8 cellular contexts compared by ENCODE assay signal in the genomic region with DNA sequence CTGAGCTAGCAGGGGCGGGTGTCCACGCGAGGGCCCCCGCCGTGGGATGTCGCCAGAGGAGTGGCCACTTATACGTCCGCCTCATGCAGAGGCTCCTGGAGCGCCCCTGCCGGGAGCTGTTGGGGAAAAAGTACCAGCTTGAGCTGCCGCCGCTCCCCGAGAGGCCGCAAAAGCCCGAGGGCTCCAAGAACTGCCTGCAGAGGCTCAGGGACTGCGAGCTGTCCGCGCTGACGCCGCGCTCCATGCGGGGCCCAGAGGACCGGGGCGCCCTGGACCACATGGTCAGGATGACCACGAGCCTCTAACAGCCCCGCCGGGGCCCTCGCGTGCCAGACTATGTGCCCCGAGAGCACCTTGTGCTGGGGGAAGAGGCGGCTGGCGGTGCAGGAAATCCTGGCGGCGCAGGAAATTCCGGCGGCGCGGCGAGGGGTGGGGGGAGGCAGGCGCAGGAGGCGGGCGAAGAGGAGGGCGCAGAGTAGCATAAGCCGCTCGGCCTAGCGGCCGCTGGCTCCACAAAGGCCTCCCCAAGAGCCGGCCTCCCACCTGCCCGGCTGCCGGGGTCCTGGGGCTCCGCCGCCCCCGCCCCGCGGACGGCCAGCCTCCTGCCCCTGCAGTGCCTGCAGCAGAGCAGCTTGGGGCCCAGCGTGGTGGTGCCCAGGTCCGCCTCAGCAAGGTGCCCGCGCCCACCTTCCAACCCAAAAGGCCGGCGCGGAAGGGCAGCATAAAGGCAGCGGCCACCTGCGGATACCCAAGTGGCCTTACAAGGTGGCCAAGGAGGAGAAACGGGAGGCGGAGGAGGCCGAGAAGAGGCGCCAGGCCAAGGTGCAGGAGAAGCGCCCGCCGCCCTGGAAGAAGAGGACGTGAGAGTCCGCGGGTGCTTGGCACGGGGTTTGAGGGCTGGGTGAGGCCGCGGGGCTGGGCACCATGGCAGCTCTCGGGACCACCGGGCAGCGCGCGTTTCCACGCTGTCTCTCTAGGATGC. TPM values are rescaled to one million over a fixed set of nuclear protein-coding genes. Genes with fewer than 3 reads are reported as not detected.
DNase-seq lines count a peak whose midpoint lies in the region; ATAC-seq, FAIRE-seq and TF ChIP-seq lines count a peak whose summit lies in the region.

No MANE protein-coding gene starts in this region.

- TF ChIP-seq POLR2A in GM12891 (IDR thresholded peaks at IDR 0.05; ENCODE audit: low read depth, low read length) = peak; percentile 59

- H3K4me1 ChIP-seq in upper lobe of right lung = peaks cover 4% of the 10 kb centered on the region

- intact Hi-C loops in activated T-helper 1 cell treated with anti-CD3 and anti-CD28 coated beads, Interleukin-12 subunit alpha, Interleukin-12 subunit beta, Interleukin-2, Interleukin-4 antibody, amounts not matched to agents 30 ng/mL and 10 ng/mL and 1 ng/mL, durations not matched to agents 14 hours and 24 hours and 36 hours (cut with micrococcal nuclease) = loop anchor here (2.0 kb wide), 1 partner anchor 14 kb away; no protein-coding TSS in a partner anchor
- intact Hi-C loops in upper lobe of right lung (cut with DNase I) = no loop called here

- no peaks in the 10 kb centered on the region for H3K27me3 ChIP-seq in upper lobe of right lung

- FAIRE-seq in GM12891 (lab: Jason Lieb, UNC) = no peak

- peak overlapping the region; percentile 92 for H3K27ac Mint-ChIP-seq in activated T-helper 1 cell treated with anti-CD3 and anti-CD28 coated beads, Interleukin-12 subunit alpha, Interleukin-12 subunit beta, Interleukin-2, Interleukin-4 antibody, amounts not matched to agents 30 ng/mL and 10 ng/mL and 1 ng/mL, durations not matched to agents 14 hours and 24 hours and 36 hours

- H3K9me3 ChIP-seq in upper lobe of right lung = no peaks in the 10 kb centered on the region

- ATAC-seq in HG02870 (IDR thresholded peaks at IDR 0.05; ENCODE audit: unreplicated experiment) (peak; percentile 48), upper lobe of right lung (peak; percentile 94)

- peaks cover 37% of the 10 kb centered on the region for H3K36me3 Mint-ChIP-seq in activated T-helper 1 cell treated with anti-CD3 and anti-CD28 coated beads, Interleukin-12 subunit alpha, Interleukin-12 subunit beta, Interleukin-2, Interleukin-4 antibody, amounts not matched to agents 30 ng/mL and 10 ng/mL and 1 ng/mL, durations not matched to agents 14 hours and 24 hours and 36 hours (ENCODE audit: low read depth)

- peaks cover 31% of the 10 kb centered on the region for H3K4me1 Mint-ChIP-seq in activated T-helper 1 cell treated with anti-CD3 and anti-CD28 coated beads, Interleukin-12 subunit alpha, Interleukin-12 subunit beta, Interleukin-2, Interleukin-4 antibody, amounts not matched to agents 30 ng/mL and 10 ng/mL and 1 ng/mL, durations not matched to agents 14 hours and 24 hours and 36 hours (ENCODE audit: low read depth)

- peaks cover 7% of the 10 kb centered on the region for H3K27me3 Mint-ChIP-seq in activated T-helper 1 cell treated with anti-CD3 and anti-CD28 coated beads, Interleukin-12 subunit alpha, Interleukin-12 subunit beta, Interleukin-2, Interleukin-4 antibody, amounts not matched to agents 30 ng/mL and 10 ng/mL and 1 ng/mL, durations not matched to agents 14 hours and 24 hours and 36 hours (ENCODE audit: insufficient read depth)

- H3K36me3 ChIP-seq in upper lobe of right lung = no peaks in the 10 kb centered on the region

- H3K4me3 ChIP-seq in fibroblast of pulmonary artery (replicated peaks; ENCODE audit: low read depth, low read length) (peak overlapping the region; percentile 60), upper lobe of right lung (peak overlapping the region; percentile 66)

- H3K4me3 Mint-ChIP-seq in activated T-helper 1 cell treated with anti-CD3 and anti-CD28 coated beads, Interleukin-12 subunit alpha, Interleukin-12 subunit beta, Interleukin-2, Interleukin-4 antibody, amounts not matched to agents 30 ng/mL and 10 ng/mL and 1 ng/mL, durations not matched to agents 14 hours and 24 hours and 36 hours = peak overlapping the region; percentile 91

- no peaks in the 10 kb centered on the region for H3K9me3 Mint-ChIP-seq in activated T-helper 1 cell treated with anti-CD3 and anti-CD28 coated beads, Interleukin-12 subunit alpha, Interleukin-12 subunit beta, Interleukin-2, Interleukin-4 antibody, amounts not matched to agents 30 ng/mL and 10 ng/mL and 1 ng/mL, durations not matched to agents 14 hours and 24 hours and 36 hours

- TF ChIP-seq CTCF in fibroblast of pulmonary artery (IDR thresholded peaks at IDR 0.05; ENCODE audit: low read length, missing control alignments) (peak; percentile 24), upper lobe of right lung (IDR thresholded peaks at IDR 0.05) (peak; percentile 37)

- peak overlapping the region; percentile 75 for H3K27ac ChIP-seq in upper lobe of right lung

- DNase-seq in GM12891 (ENCODE audit: insufficient read length, low spot score) (peak; percentile 49), NCI-H748 (lab: John Stamatoyannopoulos, UW; ENCODE audit: unreplicated experiment) (peak; percentile 70), fibroblast of pulmonary artery (ENCODE audit: low read depth) (peak; percentile 65), pons (ENCODE audit: low spot score) (peak; percentile 72), upper lobe of right lung (peak; percentile 91), GF-D8 (lab: John Stamatoyannopoulos, UW) (no peak)
- peak; percentile 61 for DNase-seq in activated T-helper 1 cell treated with anti-CD3 and anti-CD28 coated beads, Interleukin-12 subunit alpha, Interleukin-12 subunit beta, Interleukin-2, Interleukin-4 antibody, amounts not matched to agents 30 ng/mL and 10 ng/mL and 1 ng/mL, durations not matched to agents 14 hours and 24 hours and 36 hours (ENCODE audit: low spot score)

TF ChIP-seq in GM12891, 5 proteins besides CTCF, POLR2A, EP300 and RAD21:
- TF ChIP-seq POU2F2 (IDR thresholded peaks at IDR 0.05; ENCODE audit: low read depth, low read length) (no peak), POLR2AphosphoS5 (IDR thresholded peaks at IDR 0.05; ENCODE audit: low read depth, low read length) (no peak), TAF1 (IDR thresholded peaks at IDR 0.05; ENCODE audit: low read depth, low read length) (no peak; the same call in 1 of the 2 replicates), SPI1 (IDR thresholded peaks at IDR 0.05; ENCODE audit: low read depth, low read length) (no peak), PAX5 (IDR thresholded peaks at IDR 0.05; ENCODE audit: insufficient read depth, low read length, severe bottlenecking) (no peak)

RNA-seq across cellular contexts. Expression of gene TRIM43B, which starts 42.1 kb away (rescaled TPM):
- polyA plus RNA-seq in GM12891 (2012; ENCODE audit: low read depth, missing spikeins) = not detected
- not detected in 2 replicates for total RNA-seq in activated T-helper 1 cell treated with anti-CD3 and anti-CD28 coated beads, Interleukin-12 subunit alpha, Interleukin-12 subunit beta, Interleukin-2, Interleukin-4 antibody, amounts not matched to agents 30 ng/mL and 10 ng/mL and 1 ng/mL, durations not matched to agents 14 hours and 24 hours and 36 hours
- not detected for total RNA-seq in upper lobe of right lung
